1 cellular context compared by ENCODE assay signal in genomic region chr12:56010112-56010570, GRCh38.
A peak's percentile ranks its signal among the peaks of the same experiment; 100 is the strongest.
TF ChIP-seq lines count a peak whose summit lies in the region.

No MANE protein-coding gene starts in this region.

TF ChIP-seq in K562, 482 proteins besides CTCF, POLR2A, EP300 and RAD21 (continued from another document):
- TF ChIP-seq, protein P1, sequence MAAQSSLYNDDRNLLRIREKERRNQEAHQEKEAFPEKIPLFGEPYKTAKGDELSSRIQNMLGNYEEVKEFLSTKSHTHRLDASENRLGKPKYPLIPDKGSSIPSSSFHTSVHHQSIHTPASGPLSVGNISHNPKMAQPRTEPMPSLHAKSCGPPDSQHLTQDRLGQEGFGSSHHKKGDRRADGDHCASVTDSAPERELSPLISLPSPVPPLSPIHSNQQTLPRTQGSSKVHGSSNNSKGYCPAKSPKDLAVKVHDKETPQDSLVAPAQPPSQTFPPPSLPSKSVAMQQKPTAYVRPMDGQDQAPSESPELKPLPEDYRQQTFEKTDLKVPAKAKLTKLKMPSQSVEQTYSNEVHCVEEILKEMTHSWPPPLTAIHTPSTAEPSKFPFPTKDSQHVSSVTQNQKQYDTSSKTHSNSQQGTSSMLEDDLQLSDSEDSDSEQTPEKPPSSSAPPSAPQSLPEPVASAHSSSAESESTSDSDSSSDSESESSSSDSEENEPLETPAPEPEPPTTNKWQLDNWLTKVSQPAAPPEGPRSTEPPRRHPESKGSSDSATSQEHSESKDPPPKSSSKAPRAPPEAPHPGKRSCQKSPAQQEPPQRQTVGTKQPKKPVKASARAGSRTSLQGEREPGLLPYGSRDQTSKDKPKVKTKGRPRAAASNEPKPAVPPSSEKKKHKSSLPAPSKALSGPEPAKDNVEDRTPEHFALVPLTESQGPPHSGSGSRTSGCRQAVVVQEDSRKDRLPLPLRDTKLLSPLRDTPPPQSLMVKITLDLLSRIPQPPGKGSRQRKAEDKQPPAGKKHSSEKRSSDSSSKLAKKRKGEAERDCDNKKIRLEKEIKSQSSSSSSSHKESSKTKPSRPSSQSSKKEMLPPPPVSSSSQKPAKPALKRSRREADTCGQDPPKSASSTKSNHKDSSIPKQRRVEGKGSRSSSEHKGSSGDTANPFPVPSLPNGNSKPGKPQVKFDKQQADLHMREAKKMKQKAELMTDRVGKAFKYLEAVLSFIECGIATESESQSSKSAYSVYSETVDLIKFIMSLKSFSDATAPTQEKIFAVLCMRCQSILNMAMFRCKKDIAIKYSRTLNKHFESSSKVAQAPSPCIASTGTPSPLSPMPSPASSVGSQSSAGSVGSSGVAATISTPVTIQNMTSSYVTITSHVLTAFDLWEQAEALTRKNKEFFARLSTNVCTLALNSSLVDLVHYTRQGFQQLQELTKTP (IDR thresholded peaks at IDR 0.05; ENCODE audit: low read depth in 1 of 2, partially characterized antibody in 2 of 2) = peak in 1 of 2 experiments; percentile 9
- no peak for TF ChIP-seq RBM22 (IDR thresholded peaks at IDR 0.05; ENCODE audit: low read depth, low read length, poor library complexity, severe bottlenecking)
- TF ChIP-seq GABPB2 (CRISPR knock-in tag; conservative IDR thresholded peaks at IDR 0.05) = no peak
- peak; percentile 69; the same call in 1 of the 2 replicates for TF ChIP-seq KLF16 (IDR thresholded peaks at IDR 0.05)
- TF ChIP-seq, protein P2, sequence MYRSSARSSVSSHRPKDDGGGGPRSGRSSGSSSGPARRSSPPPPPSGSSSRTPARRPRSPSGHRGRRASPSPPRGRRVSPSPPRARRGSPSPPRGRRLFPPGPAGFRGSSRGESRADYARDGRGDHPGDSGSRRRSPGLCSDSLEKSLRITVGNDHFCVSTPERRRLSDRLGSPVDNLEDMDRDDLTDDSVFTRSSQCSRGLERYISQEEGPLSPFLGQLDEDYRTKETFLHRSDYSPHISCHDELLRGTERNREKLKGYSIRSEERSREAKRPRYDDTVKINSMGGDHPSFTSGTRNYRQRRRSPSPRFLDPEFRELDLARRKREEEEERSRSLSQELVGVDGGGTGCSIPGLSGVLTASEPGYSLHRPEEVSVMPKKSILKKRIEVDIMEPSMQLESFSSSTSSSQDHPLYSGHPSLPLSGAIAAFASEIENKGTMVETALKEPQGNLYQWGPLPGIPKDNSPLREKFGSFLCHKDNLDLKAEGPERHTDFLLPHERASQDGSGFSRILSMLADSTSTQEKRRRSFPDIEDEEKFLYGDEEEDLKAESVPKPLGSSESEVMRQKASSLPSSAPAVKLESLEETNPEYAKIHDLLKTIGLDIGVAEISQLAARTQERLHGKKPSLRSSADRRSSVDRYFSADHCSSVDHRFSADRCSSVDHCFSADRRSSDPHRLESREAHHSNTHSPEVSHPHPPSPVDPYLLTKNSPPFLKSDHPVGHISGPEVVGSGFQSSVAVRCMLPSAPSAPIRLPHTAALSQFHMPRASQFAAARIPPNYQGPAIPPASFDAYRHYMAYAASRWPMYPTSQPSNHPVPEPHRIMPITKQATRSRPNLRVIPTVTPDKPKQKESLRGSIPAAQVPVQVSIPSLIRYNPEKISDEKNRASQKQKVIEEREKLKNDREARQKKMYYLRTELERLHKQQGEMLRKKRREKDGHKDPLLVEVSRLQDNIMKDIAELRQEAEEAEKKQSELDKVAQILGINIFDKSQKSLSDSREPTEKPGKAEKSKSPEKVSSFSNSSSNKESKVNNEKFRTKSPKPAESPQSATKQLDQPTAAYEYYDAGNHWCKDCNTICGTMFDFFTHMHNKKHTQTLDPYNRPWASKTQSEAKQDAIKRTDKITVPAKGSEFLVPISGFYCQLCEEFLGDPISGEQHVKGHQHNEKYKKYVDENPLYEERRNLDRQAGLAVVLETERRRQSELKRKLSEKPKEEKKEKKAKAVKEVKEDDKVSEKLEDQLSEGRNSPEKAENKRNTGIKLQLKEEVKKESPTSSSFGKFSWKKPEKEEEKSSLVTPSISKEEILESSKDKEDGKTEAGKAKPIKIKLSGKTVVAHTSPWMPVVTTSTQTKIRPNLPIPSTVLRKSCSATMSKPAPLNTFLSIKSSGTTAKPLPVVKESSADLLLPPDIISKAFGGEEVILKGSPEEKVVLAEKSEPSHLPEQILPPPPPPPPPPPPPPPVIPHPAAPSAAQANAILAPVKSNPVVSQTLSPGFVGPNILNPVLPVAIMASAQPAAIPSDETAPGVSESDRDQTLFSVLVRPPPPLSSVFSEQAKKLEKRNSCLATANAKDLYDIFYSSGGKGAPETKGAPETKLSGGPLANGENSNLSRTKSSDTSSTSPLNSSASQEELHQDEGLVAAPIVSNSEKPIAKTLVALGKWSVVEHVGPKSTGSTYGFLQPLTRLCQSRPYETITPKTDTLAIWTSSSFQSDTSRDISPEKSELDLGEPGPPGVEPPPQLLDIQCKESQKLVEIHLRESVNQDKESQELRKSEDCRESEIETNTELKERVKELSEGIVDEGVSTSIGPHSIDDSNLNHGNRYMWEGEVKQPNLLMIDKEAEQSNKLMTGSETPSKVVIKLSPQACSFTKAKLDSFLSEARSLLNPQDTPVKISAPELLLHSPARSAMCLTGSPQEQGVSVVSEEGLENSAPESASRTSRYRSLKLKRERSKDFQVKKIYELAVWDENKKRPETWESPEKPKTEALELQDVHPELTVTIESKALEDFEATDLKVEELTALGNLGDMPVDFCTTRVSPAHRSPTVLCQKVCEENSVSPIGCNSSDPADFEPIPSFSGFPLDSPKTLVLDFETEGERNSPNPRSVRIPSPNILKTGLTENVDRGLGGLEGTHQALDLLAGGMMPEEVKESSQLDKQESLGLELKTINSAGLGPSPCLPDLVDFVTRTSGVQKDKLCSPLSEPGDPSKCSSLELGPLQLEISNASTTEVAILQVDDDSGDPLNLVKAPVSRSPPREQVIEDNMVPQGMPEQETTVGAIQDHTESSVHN (IDR thresholded peaks at IDR 0.05; ENCODE audit: borderline replicate concordance in 1 of 2, low read depth in 1 of 2) = peak in 1 of 2 experiments; percentile 63; a peak in 2 of 4 replicates
- no peak for TF ChIP-seq PRPF4 (IDR thresholded peaks at IDR 0.05; ENCODE audit: insufficient read depth, low read depth, low read length, poor library complexity, severe bottlenecking)
- no peak for TF ChIP-seq PPARD (CRISPR knock-in tag; IDR thresholded peaks at IDR 0.05)
- TF ChIP-seq ZBTB7A (IDR thresholded peaks at IDR 0.05; ENCODE audit: borderline replicate concordance, control insufficient read depth, low read depth, low read length) = no peak
- TF ChIP-seq RAD51 (IDR thresholded peaks at IDR 0.05; ENCODE audit: borderline replicate concordance, low read depth) = no peak
- no peak for TF ChIP-seq ARID2 (IDR thresholded peaks at IDR 0.05)
- no peak for TF ChIP-seq MAFF (IDR thresholded peaks at IDR 0.05; ENCODE audit: low read length)
- no peak for TF ChIP-seq ZFP36 (IDR thresholded peaks at IDR 0.05; ENCODE audit: low read depth, low read length, partially characterized antibody)
- TF ChIP-seq KAT7 (CRISPR knock-in tag; IDR thresholded peaks at IDR 0.05; ENCODE audit: borderline replicate concordance) = no peak
- TF ChIP-seq CCAR2 (IDR thresholded peaks at IDR 0.05; ENCODE audit: low read depth, low read length) = no peak
- no peak for TF ChIP-seq MXI1 (IDR thresholded peaks at IDR 0.05; ENCODE audit: low read depth, low read length)
- TF ChIP-seq NR4A1 (CRISPR knock-in tag; IDR thresholded peaks at IDR 0.05) = no peak
- no peak for TF ChIP-seq NR4A1 (tag; IDR thresholded peaks at IDR 0.05)
- no peak for TF ChIP-seq NR2F6 (CRISPR knock-in tag; IDR thresholded peaks at IDR 0.05)
- no peak for TF ChIP-seq ZNF143 (CRISPR knock-in tag; IDR thresholded peaks at IDR 0.05)
- TF ChIP-seq ZKSCAN3 (CRISPR knock-in tag; IDR thresholded peaks at IDR 0.05) = no peak
- TF ChIP-seq ZNF316 (IDR thresholded peaks at IDR 0.05) = no peak
- no peak for TF ChIP-seq MTF1 (CRISPR knock-in tag; IDR thresholded peaks at IDR 0.05; ENCODE audit: borderline replicate concordance)
- no peak for TF ChIP-seq BRF2 (IDR thresholded peaks at IDR 0.05; ENCODE audit: borderline replicate concordance, insufficient read depth, insufficient read length)
- no peak for TF ChIP-seq ZNF445 (CRISPR knock-in tag; IDR thresholded peaks at IDR 0.05; ENCODE audit: low read depth)
- TF ChIP-seq RBM34 (IDR thresholded peaks at IDR 0.05; ENCODE audit: borderline replicate concordance, insufficient read depth, low read length) = no peak
- no peak for TF ChIP-seq FOXK2 (conservative IDR thresholded peaks at IDR 0.05 in 1 of 2, IDR thresholded peaks at IDR 0.05 in 1 of 2; ENCODE audit: low read depth in 2 of 2)
- TF ChIP-seq ZNF449 (CRISPR knock-in tag; IDR thresholded peaks at IDR 0.05) = no peak
- no peak for TF ChIP-seq ZNF586 (CRISPR knock-in tag; conservative IDR thresholded peaks at IDR 0.05)
- TF ChIP-seq JUNB (CRISPR knock-in tag; conservative IDR thresholded peaks at IDR 0.05) = no peak
- TF ChIP-seq SP1 (CRISPR knock-in tag; IDR thresholded peaks at IDR 0.05) = no peak
- TF ChIP-seq ZNF655 (CRISPR knock-in tag; IDR thresholded peaks at IDR 0.05) = no peak
- peak; percentile 19; the same call in 1 of the 2 replicates for TF ChIP-seq CREM (IDR thresholded peaks at IDR 0.05; ENCODE audit: low read depth)
- no peak for TF ChIP-seq CBFB (CRISPR knock-in tag; IDR thresholded peaks at IDR 0.05)
- TF ChIP-seq POLR2AphosphoS5 (IDR thresholded peaks at IDR 0.05; ENCODE audit: control insufficient read depth, insufficient read depth, low read depth, low read length) = no peak
- TF ChIP-seq SNRNP70 (optimal IDR thresholded peaks at IDR 0.05; ENCODE audit: low read depth, low read length) = no peak
- no peak for TF ChIP-seq NCOA6 (IDR thresholded peaks at IDR 0.05)
- no peak for TF ChIP-seq ZFP1 (CRISPR knock-in tag; IDR thresholded peaks at IDR 0.05)
- no peak for TF ChIP-seq THAP12 (CRISPR knock-in tag; IDR thresholded peaks at IDR 0.05)
- no peak for TF ChIP-seq SIRT6 (IDR thresholded peaks at IDR 0.05; ENCODE audit: low read depth, low read length)
- TF ChIP-seq PHB2 (IDR thresholded peaks at IDR 0.05; ENCODE audit: low read depth) = no peak
- TF ChIP-seq, protein P3, sequence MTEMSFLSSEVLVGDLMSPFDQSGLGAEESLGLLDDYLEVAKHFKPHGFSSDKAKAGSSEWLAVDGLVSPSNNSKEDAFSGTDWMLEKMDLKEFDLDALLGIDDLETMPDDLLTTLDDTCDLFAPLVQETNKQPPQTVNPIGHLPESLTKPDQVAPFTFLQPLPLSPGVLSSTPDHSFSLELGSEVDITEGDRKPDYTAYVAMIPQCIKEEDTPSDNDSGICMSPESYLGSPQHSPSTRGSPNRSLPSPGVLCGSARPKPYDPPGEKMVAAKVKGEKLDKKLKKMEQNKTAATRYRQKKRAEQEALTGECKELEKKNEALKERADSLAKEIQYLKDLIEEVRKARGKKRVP (CRISPR knock-in tag; IDR thresholded peaks at IDR 0.05) = peak; percentile 87
